ENCODE assay signal across 12 cellular contexts in genomic region chr1:178238722-178239510, GRCh38.
DNase-seq lines count a peak whose midpoint lies in the region; ATAC-seq and TF ChIP-seq lines count a peak whose summit lies in the region.
"Had no signal": no experiment of that assay in that cellular context is flagged by ENCODE, and none has a peak within 500 bp of the region (broad histone marks: within the 10 kb centered on the region; RNA-seq: fewer than 3 reads in every experiment).

No MANE protein-coding gene starts in this region.

- H3K4me1 ChIP-seq in left ventricle myocardium inferior = peaks cover 19% of the 10 kb centered on the region
- H3K4me1 ChIP-seq in foreskin keratinocyte = peaks cover 55% of the 10 kb centered on the region

- no peak overlapping the region for H3K27ac ChIP-seq in left ventricle myocardium inferior (replicated peaks)
- H3K27ac ChIP-seq in foreskin keratinocyte = peak overlapping the region; percentile 77

- H3K9me3 ChIP-seq in left ventricle myocardium inferior (replicated peaks) = no peaks in the 10 kb centered on the region

- TF ChIP-seq CTCF in left ventricle myocardium inferior (IDR thresholded peaks at IDR 0.05; ENCODE audit: borderline replicate concordance) (no peak), foreskin keratinocyte (conservative IDR thresholded peaks at IDR 0.05) (no peak), glutamatergic neuron (IDR thresholded peaks at IDR 0.05; ENCODE audit: partially characterized antibody, unreplicated experiment) (no peak)

- H3K4me3 Mint-ChIP-seq in glutamatergic neuron (ENCODE audit: unreplicated experiment) = no peak overlapping the region
- H3K4me3 Mint-ChIP-seq: nephron had no signal

- no peaks in the 10 kb centered on the region for H3K36me3 Mint-ChIP-seq in glutamatergic neuron (ENCODE audit: unreplicated experiment)

- H3K9me3 Mint-ChIP-seq in glutamatergic neuron (ENCODE audit: unreplicated experiment) = no peaks in the 10 kb centered on the region

- H3K27ac Mint-ChIP-seq in glutamatergic neuron (ENCODE audit: unreplicated experiment) = no peak overlapping the region
- H3K27ac Mint-ChIP-seq: nephron had no signal

- H3K36me3 ChIP-seq in left ventricle myocardium inferior = no peaks in the 10 kb centered on the region

- H3K27me3 ChIP-seq in left ventricle myocardium inferior (ENCODE audit: low read depth) (no peaks in the 10 kb centered on the region), foreskin keratinocyte (no peaks in the 10 kb centered on the region)

- H3K4me3 ChIP-seq in left ventricle myocardium inferior = no peak overlapping the region

- no peaks in the 10 kb centered on the region for H3K27me3 Mint-ChIP-seq in glutamatergic neuron (ENCODE audit: unreplicated experiment)

- intact Hi-C loops in left cardiac atrium (cut with DNase I) (loop anchor here in 1 of 2 donors (10.0 kb wide), 1 partner anchor 64 kb away; no protein-coding TSS in a partner anchor), left ventricle myocardium inferior (cut with micrococcal nuclease) (no loop called here)

- H3K4me1 Mint-ChIP-seq in glutamatergic neuron (ENCODE audit: low read depth, unreplicated experiment) = no peaks in the 10 kb centered on the region
- H3K4me1 Mint-ChIP-seq: nephron had no signal

- ATAC-seq in left cardiac atrium (peak; percentile 41 to 94), foreskin keratinocyte (peak; percentile 98), GM21515 (IDR thresholded peaks at IDR 0.05; ENCODE audit: unreplicated experiment) (no peak)

- no peak for DNase-seq in left cardiac atrium
- no peak for DNase-seq in left ventricle myocardium inferior
- peak; percentile 86 to 96 for DNase-seq in SW 1271 (lab: John Stamatoyannopoulos, UW)
- DNase-seq in foreskin keratinocyte = peak; percentile 100
- no peak for DNase-seq in glutamatergic neuron
- no peak for DNase-seq in stimulated activated CD4-positive, alpha-beta T cell treated with anti-CD3 and anti-CD28 coated beads, Interleukin-2, amount 100 ng/mL, for 48 hours
- DNase-seq in retina = no peak
- DNase-seq: activated CD4-positive, alpha-beta T cell treated with anti-CD3 and anti-CD28 coated beads, Interleukin-2, amount 50 U/mL, for 1 hour; C1 segment of cervical spinal cord; NCI-H446 had no signal

Comparison
In these comparisons a context has a peak if more than half of its experiments do, and no peak if none do; other contexts are left out.
1. DNase-seq: peak in SW 1271 (2 of 2) and foreskin keratinocyte (2 of 2); none in left cardiac atrium (single experiment), left ventricle myocardium inferior (single experiment), glutamatergic neuron (single experiment), stimulated activated CD4-positive, alpha-beta T cell treated with anti-CD3 and anti-CD28 coated beads, Interleukin-2, amount 100 ng/mL, for 48 hours (0 of 2) and retina (single experiment).